Comparison of ENCODE assay signal across 26 cellular contexts in genomic region chr11:36033082-36033751, GRCh38.
A peak's percentile ranks its signal among the peaks of the same experiment; 100 is the strongest.
DNase-seq lines count a peak whose midpoint lies in the region; ATAC-seq and TF ChIP-seq lines count a peak whose summit lies in the region.
"Had no signal": no experiment of that assay in that cellular context is flagged by ENCODE, and none has a peak within 500 bp of the region (broad histone marks: within the 10 kb centered on the region; RNA-seq: fewer than 3 reads in every experiment).

No MANE protein-coding gene starts in this region.

- H3K27ac ChIP-seq in GM23338 (ENCODE audit: low read depth) = peak overlapping the region; percentile 78
- H3K27ac ChIP-seq in endodermal cell (ENCODE audit: low read depth, low read length) = peak overlapping the region; percentile 62
- peak overlapping the region; percentile 84 for H3K27ac ChIP-seq in mesodermal cell (ENCODE audit: low read depth, low read length, severe bottlenecking)
- no peak overlapping the region for H3K27ac ChIP-seq in upper lobe of right lung
- H3K27ac ChIP-seq: coronary artery had no signal

- no peak overlapping the region for H3K9ac ChIP-seq in endodermal cell (ENCODE audit: extremely low read depth, low read length, poor library complexity, severe bottlenecking)

- TF ChIP-seq CTCF in GM23338 (conservative IDR thresholded peaks at IDR 0.05; ENCODE audit: low read depth in 2 of 2) = no peak
- no peak for TF ChIP-seq CTCF in endodermal cell (conservative IDR thresholded peaks at IDR 0.05)
- TF ChIP-seq CTCF in upper lobe of right lung (IDR thresholded peaks at IDR 0.05) = no peak

- H3K36me3 ChIP-seq in GM23338 (ENCODE audit: insufficient read depth) = no peaks in the 10 kb centered on the region
- peaks cover 6% of the 10 kb centered on the region for H3K36me3 ChIP-seq in endodermal cell (ENCODE audit: control insufficient read depth, insufficient read depth, low read length)
- peaks cover 22% of the 10 kb centered on the region for H3K36me3 ChIP-seq in mesodermal cell (ENCODE audit: control insufficient read depth, insufficient read depth, low read length)
- H3K36me3 ChIP-seq in upper lobe of right lung = no peaks in the 10 kb centered on the region

- no peak overlapping the region for H2AFZ ChIP-seq in GM23338

- H3K9me3 ChIP-seq in endodermal cell (ENCODE audit: control insufficient read depth, low read length) (no peaks in the 10 kb centered on the region), mesodermal cell (ENCODE audit: control insufficient read depth, low read length) (peaks cover 5% of the 10 kb centered on the region), upper lobe of right lung (no peaks in the 10 kb centered on the region)

- H3K4me3 ChIP-seq in GM23338 = no peak overlapping the region
- no peak overlapping the region for H3K4me3 ChIP-seq in endodermal cell (ENCODE audit: low read length)
- H3K4me3 ChIP-seq in mesodermal cell (ENCODE audit: extremely low read depth, insufficient read depth, low read length, poor library complexity, severe bottlenecking) = no peak overlapping the region
- no peak overlapping the region for H3K4me3 ChIP-seq in upper lobe of right lung
- H3K4me3 ChIP-seq: coronary artery had no signal

- H3K9me3 Mint-ChIP-seq in GM23338 (peaks cover 5% of the 10 kb centered on the region; the same call in 2 of the 3 replicates), endodermal cell (peaks cover 2% of the 10 kb centered on the region)
- H3K9me3 Mint-ChIP-seq: activated naive CD4-positive, alpha-beta T cell treated with anti-CD3 and anti-CD28 coated beads, Interleukin-2, amount 10 ng/mL, durations not matched to agents 7 days and 5 days; activated T-helper 1 cell treated with anti-CD3 and anti-CD28 coated beads, Interleukin-12 subunit alpha, Interleukin-12 subunit beta, Interleukin-2, Interleukin-4 antibody, amounts not matched to agents 30 ng/mL and 10 ng/mL and 1 ng/mL, durations not matched to agents 14 hours and 24 hours and 36 hours; HFFc6 had no signal

- H3K36me3 Mint-ChIP-seq in GM23338 (ENCODE audit: low read depth) = peaks cover 12% of the 10 kb centered on the region
- peaks cover 28% of the 10 kb centered on the region for H3K36me3 Mint-ChIP-seq in endodermal cell (ENCODE audit: low read depth)
- H3K36me3 Mint-ChIP-seq: activated CD8-positive, alpha-beta memory T cell treated with anti-CD3 and anti-CD28 coated beads, Interleukin-2, amount 10 ng/mL, durations not matched to agents 7 days and 5 days; activated naive CD4-positive, alpha-beta T cell treated with anti-CD3 and anti-CD28 coated beads, Interleukin-2, amount 10 ng/mL, durations not matched to agents 7 days and 5 days; naive B cell had no signal

- no peak overlapping the region for H3K4me3 Mint-ChIP-seq in GM23338
- H3K4me3 Mint-ChIP-seq in endodermal cell = no peak overlapping the region
- H3K4me3 Mint-ChIP-seq: activated CD8-positive, alpha-beta memory T cell treated with anti-CD3 and anti-CD28 coated beads, Interleukin-2, amount 10 ng/mL, durations not matched to agents 7 days and 5 days; activated naive CD4-positive, alpha-beta T cell treated with anti-CD3 and anti-CD28 coated beads, Interleukin-2, amount 10 ng/mL, durations not matched to agents 7 days and 5 days; activated T-helper 1 cell treated with anti-CD3 and anti-CD28 coated beads, Interleukin-12 subunit alpha, Interleukin-12 subunit beta, Interleukin-2, Interleukin-4 antibody, amounts not matched to agents 30 ng/mL and 10 ng/mL and 1 ng/mL, durations not matched to agents 14 hours and 24 hours and 36 hours; naive B cell had no signal

- H4K20me1 ChIP-seq in GM23338 (replicated peaks; ENCODE audit: insufficient read depth) = no peaks in the 10 kb centered on the region

- WGBS in endodermal cell (ENCODE audit: insufficient coverage in 1 of 2, insufficient read length in 1 of 2), 2 experiments = 81 to 83% methylated on average over 8 to 9 of the region's 9 CpGs
- 65 to 77% methylated on average over 9 of the region's 9 CpGs for WGBS in mesodermal cell (ENCODE audit: insufficient coverage in 2 of 2), 2 experiments

- peak overlapping the region; percentile 85 for H3K27ac Mint-ChIP-seq in GM23338
- H3K27ac Mint-ChIP-seq in endodermal cell = peak overlapping the region; percentile 70
- H3K27ac Mint-ChIP-seq: activated CD8-positive, alpha-beta memory T cell treated with anti-CD3 and anti-CD28 coated beads, Interleukin-2, amount 10 ng/mL, durations not matched to agents 7 days and 5 days; activated naive CD4-positive, alpha-beta T cell treated with anti-CD3 and anti-CD28 coated beads, Interleukin-2, amount 10 ng/mL, durations not matched to agents 7 days and 5 days; activated T-helper 1 cell treated with anti-CD3 and anti-CD28 coated beads, Interleukin-12 subunit alpha, Interleukin-12 subunit beta, Interleukin-2, Interleukin-4 antibody, amounts not matched to agents 30 ng/mL and 10 ng/mL and 1 ng/mL, durations not matched to agents 14 hours and 24 hours and 36 hours; naive B cell had no signal

- H3K4me2 ChIP-seq in GM23338 = no peak overlapping the region

- DNase-seq in GM23338 (ENCODE audit: low spot score) (peak; percentile 82), NCI-H345 treated with DMSO at 0.1 percent for 48 hours (lab: John Stamatoyannopoulos, UW; ENCODE audit: unreplicated experiment) (peak; percentile 59), endodermal cell (peak; percentile 61), upper lobe of right lung (no peak)
- DNase-seq: activated CD4-positive, alpha-beta T cell treated with anti-CD3 and anti-CD28 coated beads, Interleukin-2, amount 50 U/mL, for 1 hour; activated CD8-positive, alpha-beta memory T cell treated with anti-CD3 and anti-CD28 coated beads, Interleukin-2, amount 10 ng/mL, durations not matched to agents 7 days and 5 days; activated naive CD4-positive, alpha-beta T cell treated with anti-CD3 and anti-CD28 coated beads, Interleukin-2, amount 10 ng/mL, durations not matched to agents 7 days and 5 days; amygdala; C1 segment of cervical spinal cord; DND-41; HFFc6; KBM-7; left cardiac atrium; MM.1S; naive B cell; NCI-H1694; NCI-H2171; NCI-H526 treated with DMSO at 0.1 percent for 48 hours; small intestine; stimulated activated CD4-positive, alpha-beta T cell treated with anti-CD3 and anti-CD28 coated beads, Interleukin-1b, Interleukin-23, amount 100 ng/mL, for 48 hours had no signal

- peaks cover 11% of the 10 kb centered on the region for H3K27me3 Mint-ChIP-seq in GM23338 (ENCODE audit: insufficient read depth, low read depth, poor library complexity)
- no peaks in the 10 kb centered on the region for H3K27me3 Mint-ChIP-seq in endodermal cell (ENCODE audit: insufficient read depth)
- H3K27me3 Mint-ChIP-seq: activated CD8-positive, alpha-beta memory T cell treated with anti-CD3 and anti-CD28 coated beads, Interleukin-2, amount 10 ng/mL, durations not matched to agents 7 days and 5 days had no signal

- H3K4me1 ChIP-seq in GM23338 (ENCODE audit: insufficient read depth) (peaks cover 9% of the 10 kb centered on the region; the same call in 1 of the 2 replicates), endodermal cell (ENCODE audit: control insufficient read depth, insufficient read depth, low read length) (peaks cover 3% of the 10 kb centered on the region), mesodermal cell (ENCODE audit: control insufficient read depth, insufficient read depth, low read length, poor library complexity, severe bottlenecking) (peaks cover 48% of the 10 kb centered on the region), upper lobe of right lung (no peaks in the 10 kb centered on the region)

- peaks cover 11% of the 10 kb centered on the region; the same call in 1 of the 2 replicates for H3K9me2 ChIP-seq in GM23338 (ENCODE audit: insufficient read depth)

- no peaks in the 10 kb centered on the region for H3F3A ChIP-seq in GM23338 (replicated peaks; ENCODE audit: low read depth)

- H3K79me2 ChIP-seq in GM23338 (replicated peaks; ENCODE audit: insufficient read depth) = peaks cover 47% of the 10 kb centered on the region

- intact Hi-C loops in upper lobe of right lung (cut with DNase I) = no loop called here

- H3K4me1 Mint-ChIP-seq in GM23338 (peaks cover 34% of the 10 kb centered on the region), endodermal cell (peaks cover 28% of the 10 kb centered on the region)
- H3K4me1 Mint-ChIP-seq: activated CD8-positive, alpha-beta memory T cell treated with anti-CD3 and anti-CD28 coated beads, Interleukin-2, amount 10 ng/mL, durations not matched to agents 7 days and 5 days; activated naive CD4-positive, alpha-beta T cell treated with anti-CD3 and anti-CD28 coated beads, Interleukin-2, amount 10 ng/mL, durations not matched to agents 7 days and 5 days; naive B cell had no signal

- ATAC-seq in GM23338 (peak; percentile 95), GM18870 (IDR thresholded peaks at IDR 0.05; ENCODE audit: unreplicated experiment) (no peak), upper lobe of right lung (no peak), GM18907 (IDR thresholded peaks at IDR 0.05; ENCODE audit: unreplicated experiment) (no peak)
- ATAC-seq: activated CD8-positive, alpha-beta memory T cell treated with anti-CD3 and anti-CD28 coated beads, Interleukin-2, amount 10 ng/mL, durations not matched to agents 7 days and 5 days; left cardiac atrium; Right ventricle myocardium inferior had no signal

- no peaks in the 10 kb centered on the region for H3K27me3 ChIP-seq in GM23338 (ENCODE audit: insufficient read depth)
- H3K27me3 ChIP-seq in endodermal cell (ENCODE audit: control insufficient read depth, insufficient read depth, low read length, poor library complexity, severe bottlenecking) = no peaks in the 10 kb centered on the region
- no peaks in the 10 kb centered on the region for H3K27me3 ChIP-seq in upper lobe of right lung
